Comparison of ENCODE assay signal across 30 cellular contexts in the genomic region with DNA sequence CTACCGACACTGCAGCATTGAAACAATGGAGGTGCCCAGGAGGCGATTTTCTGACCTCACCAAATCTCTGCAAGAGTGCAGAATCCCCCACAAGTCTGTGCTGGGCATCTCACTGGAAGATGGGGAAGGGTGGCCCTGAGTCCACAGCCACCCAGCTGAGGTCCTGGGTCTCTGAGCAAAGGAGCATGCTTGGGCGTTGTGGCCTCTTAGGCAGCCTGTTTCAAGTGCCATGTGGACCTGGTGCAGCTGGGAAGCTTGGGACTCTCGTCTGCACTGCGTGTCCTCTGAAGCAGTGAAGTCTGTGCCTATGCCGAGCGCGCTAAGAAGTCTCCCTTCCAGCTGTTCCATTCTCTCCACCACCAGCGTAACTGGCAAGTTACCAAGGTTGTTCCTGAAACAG. TPM values are rescaled to one million over a fixed set of nuclear protein-coding genes. Genes with fewer than 3 reads are reported as not detected.
"Had no signal": no experiment of that assay in that cellular context is flagged by ENCODE, and none has a peak within 500 bp of the region (broad histone marks: within the 10 kb centered on the region; RNA-seq: fewer than 3 reads in every experiment).

No MANE protein-coding gene starts in this region.

- H3K9me3 ChIP-seq: adrenal gland, ascending aorta, heart right ventricle, left lung, thoracic aorta, uterus had no signal

- H3K4me3 ChIP-seq: adrenal gland, ascending aorta, heart right ventricle, left lung, lung, thoracic aorta, uterus had no signal

- ATAC-seq: esophagus mucosa; foreskin keratinocyte; left lung; naive thymus-derived CD4-positive, alpha-beta T cell; right cardiac atrium; stimulated activated naive CD8-positive, alpha-beta T cell treated with anti-CD3 and anti-CD28 coated beads, Interleukin-15, Interleukin-2, amounts not matched to agents 100 U/mL and 50 U/mL, for 24 hours had no signal

- H3K9ac ChIP-seq: parathyroid adenoma had no signal

- DNase-seq: activated CD4-positive, alpha-beta T cell treated with anti-CD3 and anti-CD28 coated beads for 4 hours; activated CD4-positive, alpha-beta T cell treated with anti-CD3 and anti-CD28 coated beads, Interleukin-2, amount 50 U/mL, for 48 hours; activated CD8-positive, alpha-beta memory T cell treated with anti-CD3 and anti-CD28 coated beads for 24 hours; activated effector memory CD4-positive, alpha-beta T cell treated with Interleukin-2 at 50 U/mL for 16 hours; activated naive CD4-positive, alpha-beta T cell treated with Interleukin-2 at 50 U/mL for 16 hours; activated naive CD8-positive, alpha-beta T cell treated with anti-CD3 and anti-CD28 coated beads for 36 hours; endodermal cell; foreskin keratinocyte; heart right ventricle; left lung; naive thymus-derived CD4-positive, alpha-beta T cell; right cardiac atrium; stimulated activated CD4-positive, alpha-beta T cell treated with anti-CD3 and anti-CD28 coated beads, Interleukin-4, amount 100 ng/mL, for 1 hour; stimulated activated naive CD8-positive, alpha-beta T cell treated with anti-CD3 and anti-CD28 coated beads, Interleukin-15, Interleukin-2, amounts not matched to agents 100 U/mL and 50 U/mL, for 24 hours; trophoblast cell; uterus had no signal

- H3K27ac ChIP-seq: adrenal gland, ascending aorta, foreskin keratinocyte, heart right ventricle, left lung, parathyroid adenoma, thoracic aorta, uterus, VCaP had no signal

- H3K4me1 ChIP-seq: ascending aorta, foreskin keratinocyte, uterus had no signal

- H3K27me3 ChIP-seq: adrenal gland, ascending aorta, uterus had no signal

- H3K36me3 ChIP-seq: adrenal gland, ascending aorta, heart right ventricle, left lung, thoracic aorta, uterus had no signal

- H2AFZ ChIP-seq: parathyroid adenoma had no signal

RNA-seq across cellular contexts. Expression of a gene that starts 4.9 kb away (rescaled TPM):
- total RNA-seq: activated naive CD8-positive, alpha-beta T cell treated with anti-CD3 and anti-CD28 coated beads for 36 hours; ascending aorta; cardiac septum; chondrocyte; endodermal cell; foreskin keratinocyte; glomerular endothelial cell; heart right ventricle; left lung; pulmonary artery endothelial cell; skeletal muscle tissue; thoracic aorta; uterus had no signal
- polyA plus RNA-seq: foreskin keratinocyte; heart right ventricle; lung; naive thymus-derived CD4-positive, alpha-beta T cell; neural cell had no signal

RNA-seq across cellular contexts. Expression of a gene that starts 5.4 kb away (rescaled TPM):
- total RNA-seq: ascending aorta, chondrocyte, pulmonary artery endothelial cell had no signal

RNA-seq across cellular contexts. Expression of a gene that starts 52.1 kb away (rescaled TPM):
- total RNA-seq: activated naive CD8-positive, alpha-beta T cell treated with anti-CD3 and anti-CD28 coated beads for 36 hours; adrenal gland; ascending aorta; cardiac septum; chondrocyte; endodermal cell; glomerular endothelial cell; heart right ventricle; left lung; lung; naive thymus-derived CD4-positive, alpha-beta T cell; pulmonary artery endothelial cell; right cardiac atrium; skeletal muscle tissue; T-helper 1 cell treated with Interleukin-12 subunit alpha and Interleukin-12 subunit beta and Interleukin-4 antibody, amounts not matched to agents 30 ng/mL and 1 ng/mL, for 36 hours; thoracic aorta had no signal
- polyA plus RNA-seq: heart right ventricle; lung; naive thymus-derived CD4-positive, alpha-beta T cell; neural cell; right cardiac atrium had no signal
